9 cellular contexts compared by ENCODE assay signal in the genomic region with DNA sequence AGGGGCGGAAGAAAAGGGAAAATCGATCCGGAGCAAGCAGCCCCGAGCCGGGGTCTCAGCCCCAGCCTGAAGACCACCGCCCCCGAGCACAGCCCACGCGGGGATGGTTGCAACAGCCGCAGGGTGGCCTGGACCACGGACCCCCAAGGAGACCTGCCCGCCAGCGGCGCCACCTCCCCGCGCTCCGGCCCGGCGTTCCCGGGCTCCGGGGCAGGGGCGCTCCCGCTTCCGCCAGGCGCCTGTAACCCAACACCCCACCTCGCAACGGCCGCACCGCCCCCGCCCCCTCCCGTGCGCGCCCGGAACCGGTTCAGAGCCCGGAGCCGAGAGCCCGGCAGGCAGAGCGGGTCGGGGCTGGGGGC. TPM values are rescaled to one million over a fixed set of nuclear protein-coding genes. Genes with fewer than 3 reads are reported as not detected.
DNase-seq lines count a peak whose midpoint lies in the region; ATAC-seq, FAIRE-seq and TF ChIP-seq lines count a peak whose summit lies in the region.
"Had no signal": no experiment of that assay in that cellular context is flagged by ENCODE, and none has a peak within 500 bp of the region (broad histone marks: within the 10 kb centered on the region; RNA-seq: fewer than 3 reads in every experiment).

No MANE protein-coding gene starts in this region.

- H3K27me3 ChIP-seq in pancreas, result no peaks in the 10 kb centered on the region

- H3K4me3 ChIP-seq in pancreas, result peak overlapping the region; percentile 70 to 94 (median 91)

- 0 to 1% methylated on average over 21 to 40 of the region's 40 CpGs for WGBS in pancreas, 2 donors

- no peak for FAIRE-seq in pancreas (lab: Jason Lieb, UNC)
- FAIRE-seq: endometrium had no signal

- H3K4me1 ChIP-seq in pancreas, result peaks cover 5 to 32% (median 9%) of the 10 kb centered on the region in 3 donors

- peak overlapping the region; percentile 85 to 94 (median 88) for H3K27ac ChIP-seq in pancreas

- H3K36me3 ChIP-seq in pancreas, result no peaks in the 10 kb centered on the region

- H3K9me3 ChIP-seq in pancreas, result no peaks in the 10 kb centered on the region

- DNase-seq in NCI-H146 (lab: John Stamatoyannopoulos, UW) (peak; percentile 52), NCI-H146 treated with DMSO at 0.1 percent for 48 hours (lab: John Stamatoyannopoulos, UW; ENCODE audit: unreplicated experiment) (no peak), NCI-H526 (lab: John Stamatoyannopoulos, UW) (peak; percentile 36 to 81), activated gamma-delta T cell treated with Interleukin-2 at 50 U/mL for 16 hours (peak; percentile 24), germinal center (ENCODE audit: low spot score) (peak; percentile 37), pancreas (peak; percentile 73 to 91 (median 84))

- ATAC-seq in pancreas (peak; percentile 55 to 76 (median 72)), GM21825 (IDR thresholded peaks at IDR 0.05; ENCODE audit: unreplicated experiment) (no peak), HG03442 (IDR thresholded peaks at IDR 0.05; ENCODE audit: unreplicated experiment) (no peak)

- no peak for TF ChIP-seq CTCF in pancreas (IDR thresholded peaks at IDR 0.05)

- intact Hi-C loops in pancreas (cut with DNase I), result no loop called here

RNA-seq across cellular contexts. Expression of gene ACTN1, which starts 0.6 kb away (rescaled TPM):
- 100 to 1,000 TPM in 2 of 6 donors, 10 to 100 TPM in 4; 41.4 to 133 (median 50.9) TPM for total RNA-seq in pancreas
- polyA plus RNA-seq in pancreas, result 10 to 100 TPM; 24.4 to 47.3 TPM

Comparison
In these comparisons a context has a peak if more than half of its experiments do, and no peak if none do; other contexts are left out.
1. ATAC-seq: peak in pancreas (4 of 4); none in GM21825 (single experiment) and HG03442 (single experiment).